8 cellular contexts compared by ENCODE assay signal in the genomic region with DNA sequence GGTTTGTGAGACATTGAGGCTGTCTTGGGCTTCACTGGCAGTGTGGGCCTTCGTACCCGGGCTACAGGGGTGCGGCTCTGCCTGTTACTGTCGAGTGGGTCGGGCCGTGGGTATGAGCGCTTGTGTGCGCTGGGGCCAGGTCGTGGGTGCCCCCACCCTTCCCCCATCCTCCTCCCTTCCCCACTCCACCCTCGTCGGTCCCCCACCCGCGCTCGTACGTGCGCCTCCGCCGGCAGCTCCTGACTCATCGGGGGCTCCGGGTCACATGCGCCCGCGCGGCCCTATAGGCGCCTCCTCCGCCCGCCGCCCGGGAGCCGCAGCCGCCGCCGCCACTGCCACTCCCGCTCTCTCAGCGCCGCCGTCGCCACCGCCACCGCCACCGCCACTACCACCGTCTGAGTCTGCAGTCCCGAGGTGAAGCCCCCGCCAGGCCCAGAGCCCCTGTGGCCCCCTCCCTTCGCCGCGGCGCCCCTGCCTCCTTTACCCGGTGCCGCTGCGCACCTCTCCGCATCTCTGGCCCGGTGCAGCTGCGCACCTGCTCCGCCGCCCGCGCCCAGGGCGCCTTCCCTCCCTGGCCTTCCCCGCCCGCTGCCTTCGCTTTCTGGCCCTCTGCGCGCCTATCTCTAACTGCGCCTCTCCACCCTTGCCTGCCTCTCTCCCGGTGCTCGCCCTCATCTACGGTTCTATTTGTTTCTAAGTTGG. TPM values are rescaled to one million over a fixed set of nuclear protein-coding genes. Genes with fewer than 3 reads are reported as not detected.
DNase-seq lines count a peak whose midpoint lies in the region; TF ChIP-seq lines count a peak whose summit lies in the region.

A gene (plus strand): TSS at position 335 of the 702 bp plus-strand sequence. CDS start 1,253 bp downstream, outside the sequence.

- H3K27me3 ChIP-seq in ovary (no peaks in the 10 kb centered on the region), thymus (ENCODE audit: control insufficient read depth, insufficient read depth) (no peaks in the 10 kb centered on the region)

- peak within 1 kb of the TSS; percentile 55 for H3K4me3 ChIP-seq in AG09309 (ENCODE audit: control insufficient read depth, low read depth, low read length)
- peak within 1 kb of the TSS; percentile 78 for H3K4me3 ChIP-seq in ovary
- peak within 1 kb of the TSS; percentile 89 for H3K4me3 ChIP-seq in thymus (ENCODE audit: low read length)

- WGBS in ovary, 3 donors = 0 to 1% (median 1%) methylated on average over 49 to 68 of the region's 68 CpGs
- whole genome bisulfite sequencing in thymus = under 1% methylated on average over 68 of the region's 68 CpGs

- no peaks in the 10 kb centered on the region for H3K9me3 ChIP-seq in ovary
- no peaks in the 10 kb centered on the region for H3K9me3 ChIP-seq in thymus (ENCODE audit: control insufficient read depth)

- TF ChIP-seq CTCF in AG09309 (IDR thresholded peaks at IDR 0.05; ENCODE audit: control insufficient read depth, insufficient read depth, low read depth, low read length, missing control alignments) (no peak), ovary (IDR thresholded peaks at IDR 0.05) (no peak)

- TF ChIP-seq POLR2A in GM19099 (IDR thresholded peaks at IDR 0.05; ENCODE audit: extremely low read depth, insufficient read length, low read depth) (peak; percentile 47), ovary (IDR thresholded peaks at IDR 0.05) (peak; percentile 39)

- intact Hi-C loops in head of caudate nucleus (cut with DNase I) = no loop called here
- intact Hi-C loops in ovary (cut with DNase I) = no loop called here

- peak within 1 kb of the TSS; percentile 95 for H3K4me3 Mint-ChIP-seq in activated naive CD4-positive, alpha-beta T cell treated with anti-CD3 and anti-CD28 coated beads, Interleukin-2, amount 50 U/mL, for 24 hours

- peaks cover 4% of the 10 kb centered on the region for H3K4me1 ChIP-seq in ovary (ENCODE audit: insufficient read depth)
- H3K4me1 ChIP-seq in thymus (ENCODE audit: control insufficient read depth, insufficient read depth, low read length) = peaks cover 15% of the 10 kb centered on the region

- peak within 1 kb of the TSS; percentile 95 for H3K27ac Mint-ChIP-seq in activated naive CD4-positive, alpha-beta T cell treated with anti-CD3 and anti-CD28 coated beads, Interleukin-2, amount 50 U/mL, for 24 hours

- H3K4me1 Mint-ChIP-seq in activated naive CD4-positive, alpha-beta T cell treated with anti-CD3 and anti-CD28 coated beads, Interleukin-2, amount 50 U/mL, for 24 hours = peaks cover 38% of the 10 kb centered on the region

- DNase-seq in AG09309 (ENCODE audit: low read depth) (no peak), HK-2 (ENCODE audit: unreplicated experiment) (peak; percentile 83), SK-N-DZ (ENCODE audit: low spot score) (peak; percentile 69), head of caudate nucleus (peak; percentile 73 to 97 (median 91)), ovary (peak; percentile 73 to 84 (median 77))

- H3K36me3 ChIP-seq in ovary (no peaks in the 10 kb centered on the region), thymus (ENCODE audit: control insufficient read depth, insufficient read depth) (peaks cover 15% of the 10 kb centered on the region)

- no peaks in the 10 kb centered on the region for H3K36me3 Mint-ChIP-seq in activated naive CD4-positive, alpha-beta T cell treated with anti-CD3 and anti-CD28 coated beads, Interleukin-2, amount 50 U/mL, for 24 hours

- no peak for TF ChIP-seq EP300 in ovary (IDR thresholded peaks at IDR 0.05)

- H3K27ac ChIP-seq in ovary (peak within 1 kb of the TSS in 1 of 2 donors; percentile 26), thymus (ENCODE audit: low read depth) (peak within 1 kb of the TSS; percentile 64)

- H3K27me3 Mint-ChIP-seq in activated naive CD4-positive, alpha-beta T cell treated with anti-CD3 and anti-CD28 coated beads, Interleukin-2, amount 50 U/mL, for 24 hours = no peaks in the 10 kb centered on the region

- no peaks in the 10 kb centered on the region for H3K9me3 Mint-ChIP-seq in activated naive CD4-positive, alpha-beta T cell treated with anti-CD3 and anti-CD28 coated beads, Interleukin-2, amount 50 U/mL, for 24 hours

RNA-seq across cellular contexts. Expression of the gene that starts here (rescaled TPM):
- polyA plus RNA-seq in SK-N-DZ (2014; cell fraction: cytosol; rRNA removed) = 127 and 142 TPM in 2 replicates
- 292 and 417 TPM in 2 replicates for polyA plus RNA-seq in SK-N-DZ (2014; cell fraction: nucleus; rRNA removed)
- total RNA-seq in ovary = 10 to 100 TPM in 5 of 7 donors, 1 to 10 TPM in 2; 8.3 to 22.3 (median 11.5) TPM
- polyA plus RNA-seq in ovary = 10 to 100 TPM in 1 of 2 donors, 1 to 10 TPM in 1; 5.0 to 19.4 TPM
- polyA plus RNA-seq in thymus = 29.3 TPM
